In the genomic region with DNA sequence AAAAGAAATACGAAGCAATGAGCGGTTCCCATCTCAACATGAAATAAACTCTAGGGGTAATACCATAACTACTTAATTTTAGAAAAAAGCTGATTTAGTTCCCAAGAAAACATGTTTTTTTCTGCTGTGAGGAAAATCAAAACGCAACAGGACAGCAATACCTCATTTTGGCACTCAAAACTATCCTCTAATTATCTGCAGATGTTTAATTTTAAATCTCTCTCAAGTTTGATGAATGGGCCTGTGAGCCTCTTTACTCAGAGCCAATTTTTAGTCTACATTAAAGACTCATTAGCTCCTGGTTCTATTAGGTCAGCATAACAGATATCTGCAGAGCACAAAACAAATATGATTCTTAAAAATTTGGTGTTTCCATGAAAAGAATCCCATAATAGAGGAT, we compare ENCODE assay signal across 21 cellular contexts.
"Had no signal": no experiment of that assay in that cellular context is flagged by ENCODE, and none has a peak within 500 bp of the region (broad histone marks: within the 10 kb centered on the region; RNA-seq: fewer than 3 reads in every experiment).

No MANE protein-coding gene starts in this region.

- H3K36me3 ChIP-seq: lower lobe of right lung, suprapubic skin had no signal

- H3K9me3 Mint-ChIP-seq: activated B cell treated with CpG ODN at 0.5 μM for 24 hours; activated CD4-positive, alpha-beta T cell treated with anti-CD3 and anti-CD28 coated beads, Interleukin-2, amount 10 ng/mL, durations not matched to agents 24 days and 14 days; activated naive CD8-positive, alpha-beta T cell treated with anti-CD3 and anti-CD28 coated beads for 36 hours; type B pancreatic cell had no signal

- H3K4me1 ChIP-seq: lower lobe of right lung, suprapubic skin had no signal

- DNase-seq: activated B cell treated with CpG ODN at 0.5 μM for 24 hours; activated CD4-positive, alpha-beta T cell treated with anti-CD3 and anti-CD28 coated beads, Interleukin-2, amount 10 ng/mL, durations not matched to agents 24 days and 14 days; activated CD8-positive, alpha-beta memory T cell treated with anti-CD3 and anti-CD28 coated beads, Interleukin-2, amount 50 U/mL, for 4 hours; activated CD8-positive, alpha-beta T cell treated with anti-CD3 and anti-CD28 coated beads, Interleukin-2, amount 10 ng/mL, durations not matched to agents 7 days and 5 days; activated naive CD8-positive, alpha-beta T cell treated with anti-CD3 and anti-CD28 coated beads for 36 hours; cortex of kidney; effector memory CD4-positive, alpha-beta T cell; left colon; lower lobe of right lung; nucleus accumbens; posterior cingulate gyrus; stimulated activated CD4-positive, alpha-beta T cell treated with anti-CD3 and anti-CD28 coated beads, Interleukin-4, amount 100 ng/mL, for 4 hours; stimulated activated CD8-positive, alpha-beta memory T cell treated with anti-CD3 and anti-CD28 coated beads, Interleukin-4, amount 100 ng/mL, for 48 hours; T-helper 2 cell had no signal

- H3K27ac ChIP-seq: lower lobe of right lung, suprapubic skin had no signal

- H3K27me3 ChIP-seq: suprapubic skin had no signal

- FAIRE-seq: TTC549 had no signal

- H3K4me3 ChIP-seq: lower lobe of right lung, smooth muscle cell, suprapubic skin had no signal

- ATAC-seq: activated CD8-positive, alpha-beta T cell treated with anti-CD3 and anti-CD28 coated beads, Interleukin-2, amount 10 ng/mL, durations not matched to agents 7 days and 5 days; left colon; lower lobe of right lung had no signal

- H3K27me3 Mint-ChIP-seq: activated B cell treated with CpG ODN at 0.5 μM for 24 hours; activated CD4-positive, alpha-beta T cell treated with anti-CD3 and anti-CD28 coated beads, Interleukin-2, amount 10 ng/mL, durations not matched to agents 24 days and 14 days; activated naive CD8-positive, alpha-beta T cell treated with anti-CD3 and anti-CD28 coated beads for 36 hours; stimulated activated naive CD8-positive, alpha-beta T cell treated with anti-CD3 and anti-CD28 coated beads, Interleukin-15, Interleukin-2, amounts not matched to agents 100 ng/mL and 50 ng/mL, for 24 hours; type B pancreatic cell had no signal

- H3K27ac Mint-ChIP-seq: activated B cell treated with CpG ODN at 0.5 μM for 24 hours; activated CD4-positive, alpha-beta T cell treated with anti-CD3 and anti-CD28 coated beads, Interleukin-2, amount 10 ng/mL, durations not matched to agents 24 days and 14 days; activated CD8-positive, alpha-beta T cell treated with anti-CD3 and anti-CD28 coated beads, Interleukin-2, amount 10 ng/mL, durations not matched to agents 7 days and 5 days; activated naive CD8-positive, alpha-beta T cell treated with anti-CD3 and anti-CD28 coated beads for 36 hours; activated T-helper 1 cell treated with anti-CD3 and anti-CD28 coated beads, Interleukin-12 subunit alpha, Interleukin-12 subunit beta, Interleukin-2, Interleukin-4 antibody, amounts not matched to agents 30 ng/mL and 10 ng/mL and 1 ng/mL, durations not matched to agents 14 hours and 24 hours and 36 hours; mesothelial cell of epicardium; stimulated activated naive CD8-positive, alpha-beta T cell treated with anti-CD3 and anti-CD28 coated beads, Interleukin-15, Interleukin-2, amounts not matched to agents 100 ng/mL and 50 ng/mL, for 24 hours; type B pancreatic cell had no signal

- H3K4me3 Mint-ChIP-seq: activated B cell treated with CpG ODN at 0.5 μM for 24 hours; activated CD4-positive, alpha-beta T cell treated with anti-CD3 and anti-CD28 coated beads, Interleukin-2, amount 10 ng/mL, durations not matched to agents 24 days and 14 days; activated CD8-positive, alpha-beta T cell treated with anti-CD3 and anti-CD28 coated beads, Interleukin-2, amount 10 ng/mL, durations not matched to agents 7 days and 5 days; activated naive CD8-positive, alpha-beta T cell treated with anti-CD3 and anti-CD28 coated beads for 36 hours; activated T-helper 1 cell treated with anti-CD3 and anti-CD28 coated beads, Interleukin-12 subunit alpha, Interleukin-12 subunit beta, Interleukin-2, Interleukin-4 antibody, amounts not matched to agents 30 ng/mL and 10 ng/mL and 1 ng/mL, durations not matched to agents 14 hours and 24 hours and 36 hours; mesothelial cell of epicardium; stimulated activated naive CD8-positive, alpha-beta T cell treated with anti-CD3 and anti-CD28 coated beads, Interleukin-15, Interleukin-2, amounts not matched to agents 100 ng/mL and 50 ng/mL, for 24 hours; type B pancreatic cell had no signal

- H3K9me3 ChIP-seq: lower lobe of right lung, suprapubic skin had no signal
